29 cellular contexts compared by ENCODE assay signal in the genomic region with DNA sequence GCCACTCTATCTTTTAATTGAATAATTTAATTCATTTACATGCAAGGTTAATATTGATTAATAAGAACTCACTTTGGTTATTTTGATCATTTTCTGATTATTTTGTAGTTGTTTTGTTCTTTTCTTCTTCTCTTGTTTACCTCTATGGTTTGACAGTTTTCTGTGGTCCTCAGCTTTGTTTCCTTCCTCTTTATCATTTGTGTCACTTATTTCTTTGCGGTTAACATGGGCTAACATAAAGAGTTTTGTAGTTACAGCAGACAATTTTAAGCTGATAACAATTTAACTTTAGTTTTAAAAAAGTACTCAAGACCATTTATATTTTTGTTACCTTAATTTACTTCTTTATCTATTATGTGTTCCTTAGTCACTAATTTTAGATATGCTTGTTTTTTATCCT.
"Had no signal": no experiment of that assay in that cellular context is flagged by ENCODE, and none has a peak within 500 bp of the region (broad histone marks: within the 10 kb centered on the region; RNA-seq: fewer than 3 reads in every experiment).

No MANE protein-coding gene starts in this region.

- H3K36me3 Mint-ChIP-seq: activated naive CD4-positive, alpha-beta T cell treated with anti-CD3 and anti-CD28 coated beads, Interleukin-2, amount 50 U/mL, for 72 hours had no signal

- H3K4me3 Mint-ChIP-seq: activated CD8-positive, alpha-beta T cell treated with anti-CD3 and anti-CD28 coated beads, Interleukin-2, amount 10 ng/mL, durations not matched to agents 7 days and 5 days; activated naive CD8-positive, alpha-beta T cell treated with anti-CD3 and anti-CD28 coated beads, Interleukin-2, amount 50 U/mL, for 24 hours; activated T-helper 1 cell treated with anti-CD3 and anti-CD28 coated beads, Interleukin-12 subunit alpha, Interleukin-12 subunit beta, Interleukin-2, Interleukin-4 antibody, amounts not matched to agents 30 ng/mL and 10 ng/mL and 1 ng/mL, durations not matched to agents 14 hours and 24 hours and 36 hours; WTC11 had no signal

- H3K27ac Mint-ChIP-seq: activated CD8-positive, alpha-beta T cell treated with anti-CD3 and anti-CD28 coated beads, Interleukin-2, amount 10 ng/mL, durations not matched to agents 7 days and 5 days; activated naive CD4-positive, alpha-beta T cell treated with anti-CD3 and anti-CD28 coated beads, Interleukin-2, amount 50 U/mL, for 72 hours; activated naive CD8-positive, alpha-beta T cell treated with anti-CD3 and anti-CD28 coated beads, Interleukin-2, amount 50 U/mL, for 24 hours; activated T-helper 1 cell treated with anti-CD3 and anti-CD28 coated beads, Interleukin-12 subunit alpha, Interleukin-12 subunit beta, Interleukin-2, Interleukin-4 antibody, amounts not matched to agents 30 ng/mL and 10 ng/mL and 1 ng/mL, durations not matched to agents 14 hours and 24 hours and 36 hours; WTC11 had no signal

- ATAC-seq: activated CD8-positive, alpha-beta T cell treated with anti-CD3 and anti-CD28 coated beads, Interleukin-2, amount 10 ng/mL, durations not matched to agents 7 days and 5 days; activated naive CD4-positive, alpha-beta T cell treated with anti-CD3 and anti-CD28 coated beads, Interleukin-2, amount 50 U/mL, for 72 hours; activated naive CD8-positive, alpha-beta T cell treated with anti-CD3 and anti-CD28 coated beads, Interleukin-2, amount 50 U/mL, for 24 hours; Panc1; Right ventricle myocardium inferior; WTC11 had no signal

- H3K4me1 Mint-ChIP-seq: activated naive CD8-positive, alpha-beta T cell treated with anti-CD3 and anti-CD28 coated beads, Interleukin-2, amount 50 U/mL, for 24 hours; WTC11 had no signal

- DNase-seq: activated CD4-positive, alpha-beta T cell treated with anti-CD3 and anti-CD28 coated beads for 48 hours; activated CD4-positive, alpha-beta T cell treated with anti-CD3 and anti-CD28 coated beads, Interleukin-2, amount 50 U/mL, for 4 hours; activated CD4-positive, CD25-positive, alpha-beta regulatory T cell treated with anti-CD3 and anti-CD28 coated beads, Interleukin-2, amount 50 U/mL, for 72 hours; activated CD8-positive, alpha-beta memory T cell treated with anti-CD3 and anti-CD28 coated beads, Interleukin-2, amount 50 U/mL, for 48 hours; activated CD8-positive, alpha-beta T cell treated with anti-CD3 and anti-CD28 coated beads, Interleukin-2, amount 10 ng/mL, durations not matched to agents 7 days and 5 days; activated effector memory CD4-positive, alpha-beta T cell treated with Interleukin-2 at 50 U/mL for 16 hours; activated naive CD4-positive, alpha-beta T cell; activated naive CD8-positive, alpha-beta T cell treated with anti-CD3 and anti-CD28 coated beads, Interleukin-2, amount 50 U/mL, for 24 hours; activated T-cell treated with anti-CD3 and anti-CD28 coated beads, Interleukin-2, amount 50 U/mL, for 1 hour; amygdala; brain microvascular endothelial cell; cerebellar nuclear complex; Karpas-422; NCI-H1092; NCI-H1417; NCI-H1930; NCI-H2171; NCI-H226; NCI-H526 treated with DMSO at 0.1 percent for 48 hours; NCI-H82; NK-92 treated with Interleukin-12 subunit alpha and Interleukin-12 subunit beta, amount 100 ng/mL, for 24 hours; OCI-M1; RPMI8226; T-helper 1 cell had no signal

- H3K27me3 Mint-ChIP-seq: activated naive CD8-positive, alpha-beta T cell treated with anti-CD3 and anti-CD28 coated beads, Interleukin-2, amount 50 U/mL, for 24 hours had no signal
